Comparison of ENCODE assay signal across 1 cellular context in the genomic region with DNA sequence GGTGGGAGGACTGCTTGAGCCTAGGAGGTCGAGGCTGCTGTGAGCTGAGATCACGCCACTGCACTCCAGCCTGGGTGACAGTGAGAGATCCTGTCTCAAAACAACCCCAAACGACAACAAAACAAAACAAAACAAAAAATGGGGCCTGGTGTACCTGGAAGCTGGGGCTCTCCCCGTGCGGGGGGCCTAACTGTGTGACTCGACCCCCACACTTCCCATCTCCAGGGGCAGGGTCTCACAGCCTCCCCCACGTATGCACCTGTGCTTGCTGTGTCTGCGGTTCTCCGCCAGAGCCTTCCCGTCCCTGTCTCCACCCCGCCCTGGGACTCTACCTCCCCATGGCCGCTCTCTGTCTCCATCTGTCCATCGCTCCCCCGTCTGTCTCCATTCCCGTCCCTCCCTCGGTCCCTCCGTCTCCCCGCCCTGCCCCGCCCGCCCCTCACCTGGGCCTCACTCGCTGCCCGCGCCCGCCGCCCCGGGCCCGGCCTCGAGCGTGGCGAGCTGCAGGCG.
TF ChIP-seq lines count a peak whose summit lies in the region.

No MANE protein-coding gene starts in this region.

TF ChIP-seq in K562, 482 proteins besides CTCF, POLR2A, EP300 and RAD21 (continued from another document):
- TF ChIP-seq TFE3 (CRISPR knock-in tag; IDR thresholded peaks at IDR 0.05) (no peak), PYGO2 (tag; IDR thresholded peaks at IDR 0.05) (no peak), GATAD2B (IDR thresholded peaks at IDR 0.05; ENCODE audit: borderline replicate concordance) (no peak)
- TF ChIP-seq, protein P1, sequence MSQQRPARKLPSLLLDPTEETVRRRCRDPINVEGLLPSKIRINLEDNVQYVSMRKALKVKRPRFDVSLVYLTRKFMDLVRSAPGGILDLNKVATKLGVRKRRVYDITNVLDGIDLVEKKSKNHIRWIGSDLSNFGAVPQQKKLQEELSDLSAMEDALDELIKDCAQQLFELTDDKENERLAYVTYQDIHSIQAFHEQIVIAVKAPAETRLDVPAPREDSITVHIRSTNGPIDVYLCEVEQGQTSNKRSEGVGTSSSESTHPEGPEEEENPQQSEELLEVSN (IDR thresholded peaks at IDR 0.05; ENCODE audit: borderline replicate concordance in 1 of 2, extremely low read depth in 1 of 2, insufficient read depth in 1 of 2, insufficient read length in 1 of 2, low read depth in 1 of 2, low read length in 1 of 2, poor library complexity in 1 of 2, severe bottlenecking in 1 of 2) = peak in 1 of 2 experiments; percentile 98
- TF ChIP-seq, protein P2, sequence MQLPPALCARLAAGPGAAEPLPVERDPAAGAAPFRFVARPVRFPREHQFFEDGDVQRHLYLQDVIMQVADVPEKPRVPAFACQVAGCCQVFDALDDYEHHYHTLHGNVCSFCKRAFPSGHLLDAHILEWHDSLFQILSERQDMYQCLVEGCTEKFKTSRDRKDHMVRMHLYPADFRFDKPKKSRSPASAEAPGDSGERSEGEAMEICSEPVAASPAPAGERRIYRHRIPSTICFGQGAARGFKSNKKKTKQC (CRISPR knock-in tag; IDR thresholded peaks at IDR 0.05) = no peak
- TF ChIP-seq, protein P3, sequence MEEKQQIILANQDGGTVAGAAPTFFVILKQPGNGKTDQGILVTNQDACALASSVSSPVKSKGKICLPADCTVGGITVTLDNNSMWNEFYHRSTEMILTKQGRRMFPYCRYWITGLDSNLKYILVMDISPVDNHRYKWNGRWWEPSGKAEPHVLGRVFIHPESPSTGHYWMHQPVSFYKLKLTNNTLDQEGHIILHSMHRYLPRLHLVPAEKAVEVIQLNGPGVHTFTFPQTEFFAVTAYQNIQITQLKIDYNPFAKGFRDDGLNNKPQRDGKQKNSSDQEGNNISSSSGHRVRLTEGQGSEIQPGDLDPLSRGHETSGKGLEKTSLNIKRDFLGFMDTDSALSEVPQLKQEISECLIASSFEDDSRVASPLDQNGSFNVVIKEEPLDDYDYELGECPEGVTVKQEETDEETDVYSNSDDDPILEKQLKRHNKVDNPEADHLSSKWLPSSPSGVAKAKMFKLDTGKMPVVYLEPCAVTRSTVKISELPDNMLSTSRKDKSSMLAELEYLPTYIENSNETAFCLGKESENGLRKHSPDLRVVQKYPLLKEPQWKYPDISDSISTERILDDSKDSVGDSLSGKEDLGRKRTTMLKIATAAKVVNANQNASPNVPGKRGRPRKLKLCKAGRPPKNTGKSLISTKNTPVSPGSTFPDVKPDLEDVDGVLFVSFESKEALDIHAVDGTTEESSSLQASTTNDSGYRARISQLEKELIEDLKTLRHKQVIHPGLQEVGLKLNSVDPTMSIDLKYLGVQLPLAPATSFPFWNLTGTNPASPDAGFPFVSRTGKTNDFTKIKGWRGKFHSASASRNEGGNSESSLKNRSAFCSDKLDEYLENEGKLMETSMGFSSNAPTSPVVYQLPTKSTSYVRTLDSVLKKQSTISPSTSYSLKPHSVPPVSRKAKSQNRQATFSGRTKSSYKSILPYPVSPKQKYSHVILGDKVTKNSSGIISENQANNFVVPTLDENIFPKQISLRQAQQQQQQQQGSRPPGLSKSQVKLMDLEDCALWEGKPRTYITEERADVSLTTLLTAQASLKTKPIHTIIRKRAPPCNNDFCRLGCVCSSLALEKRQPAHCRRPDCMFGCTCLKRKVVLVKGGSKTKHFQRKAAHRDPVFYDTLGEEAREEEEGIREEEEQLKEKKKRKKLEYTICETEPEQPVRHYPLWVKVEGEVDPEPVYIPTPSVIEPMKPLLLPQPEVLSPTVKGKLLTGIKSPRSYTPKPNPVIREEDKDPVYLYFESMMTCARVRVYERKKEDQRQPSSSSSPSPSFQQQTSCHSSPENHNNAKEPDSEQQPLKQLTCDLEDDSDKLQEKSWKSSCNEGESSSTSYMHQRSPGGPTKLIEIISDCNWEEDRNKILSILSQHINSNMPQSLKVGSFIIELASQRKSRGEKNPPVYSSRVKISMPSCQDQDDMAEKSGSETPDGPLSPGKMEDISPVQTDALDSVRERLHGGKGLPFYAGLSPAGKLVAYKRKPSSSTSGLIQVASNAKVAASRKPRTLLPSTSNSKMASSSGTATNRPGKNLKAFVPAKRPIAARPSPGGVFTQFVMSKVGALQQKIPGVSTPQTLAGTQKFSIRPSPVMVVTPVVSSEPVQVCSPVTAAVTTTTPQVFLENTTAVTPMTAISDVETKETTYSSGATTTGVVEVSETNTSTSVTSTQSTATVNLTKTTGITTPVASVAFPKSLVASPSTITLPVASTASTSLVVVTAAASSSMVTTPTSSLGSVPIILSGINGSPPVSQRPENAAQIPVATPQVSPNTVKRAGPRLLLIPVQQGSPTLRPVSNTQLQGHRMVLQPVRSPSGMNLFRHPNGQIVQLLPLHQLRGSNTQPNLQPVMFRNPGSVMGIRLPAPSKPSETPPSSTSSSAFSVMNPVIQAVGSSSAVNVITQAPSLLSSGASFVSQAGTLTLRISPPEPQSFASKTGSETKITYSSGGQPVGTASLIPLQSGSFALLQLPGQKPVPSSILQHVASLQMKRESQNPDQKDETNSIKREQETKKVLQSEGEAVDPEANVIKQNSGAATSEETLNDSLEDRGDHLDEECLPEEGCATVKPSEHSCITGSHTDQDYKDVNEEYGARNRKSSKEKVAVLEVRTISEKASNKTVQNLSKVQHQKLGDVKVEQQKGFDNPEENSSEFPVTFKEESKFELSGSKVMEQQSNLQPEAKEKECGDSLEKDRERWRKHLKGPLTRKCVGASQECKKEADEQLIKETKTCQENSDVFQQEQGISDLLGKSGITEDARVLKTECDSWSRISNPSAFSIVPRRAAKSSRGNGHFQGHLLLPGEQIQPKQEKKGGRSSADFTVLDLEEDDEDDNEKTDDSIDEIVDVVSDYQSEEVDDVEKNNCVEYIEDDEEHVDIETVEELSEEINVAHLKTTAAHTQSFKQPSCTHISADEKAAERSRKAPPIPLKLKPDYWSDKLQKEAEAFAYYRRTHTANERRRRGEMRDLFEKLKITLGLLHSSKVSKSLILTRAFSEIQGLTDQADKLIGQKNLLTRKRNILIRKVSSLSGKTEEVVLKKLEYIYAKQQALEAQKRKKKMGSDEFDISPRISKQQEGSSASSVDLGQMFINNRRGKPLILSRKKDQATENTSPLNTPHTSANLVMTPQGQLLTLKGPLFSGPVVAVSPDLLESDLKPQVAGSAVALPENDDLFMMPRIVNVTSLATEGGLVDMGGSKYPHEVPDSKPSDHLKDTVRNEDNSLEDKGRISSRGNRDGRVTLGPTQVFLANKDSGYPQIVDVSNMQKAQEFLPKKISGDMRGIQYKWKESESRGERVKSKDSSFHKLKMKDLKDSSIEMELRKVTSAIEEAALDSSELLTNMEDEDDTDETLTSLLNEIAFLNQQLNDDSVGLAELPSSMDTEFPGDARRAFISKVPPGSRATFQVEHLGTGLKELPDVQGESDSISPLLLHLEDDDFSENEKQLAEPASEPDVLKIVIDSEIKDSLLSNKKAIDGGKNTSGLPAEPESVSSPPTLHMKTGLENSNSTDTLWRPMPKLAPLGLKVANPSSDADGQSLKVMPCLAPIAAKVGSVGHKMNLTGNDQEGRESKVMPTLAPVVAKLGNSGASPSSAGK (IDR thresholded peaks at IDR 0.05) = peak; percentile 63
